8 cellular contexts compared by ENCODE assay signal in genomic region chr7:26864309-26865093, GRCh38. TPM values are rescaled to one million over a fixed set of nuclear protein-coding genes. Genes with fewer than 3 reads are reported as not detected.
DNase-seq lines count a peak whose midpoint lies in the region; ATAC-seq, FAIRE-seq and TF ChIP-seq lines count a peak whose summit lies in the region.

Gene SKAP2 (minus strand): TSS chr7:26864590. CDS start chr7:26864429, 161 bp downstream.

- H3K79me2 ChIP-seq in keratinocyte (ENCODE audit: control insufficient read depth, insufficient read depth, low read length) = peaks cover 42% of the 10 kb centered on the region

- no peaks in the 10 kb centered on the region for H3K9me1 ChIP-seq in keratinocyte (ENCODE audit: control insufficient read depth, extremely low read depth, insufficient read depth, low read length)

- peaks cover 2% of the 10 kb centered on the region for H3K36me3 Mint-ChIP-seq in chondrocyte (ENCODE audit: low read depth)

- H3K4me1 ChIP-seq in keratinocyte (ENCODE audit: control insufficient read depth, extremely low read depth, insufficient read depth, low read length) = peaks cover 34% of the 10 kb centered on the region

- H3K4me3 ChIP-seq in AG04450 (ENCODE audit: low read depth, low read length) (peak within 1 kb of the TSS; percentile 90), keratinocyte (ENCODE audit: control insufficient read depth in 2 of 3, extremely low read depth in 1 of 3, insufficient read depth in 2 of 3, low read depth in 1 of 3, low read length in 3 of 3) (peak within 1 kb of the TSS; percentile 54 to 82 (median 78))

- POLR2A ChIA-PET in AG04450 (lab: Yijun Ruan, JAX) = interaction anchor here (0.6 to 1.9 kb wide), 2 partner anchors 232 to 258 kb away, joined by 3 to 9 read pairs; no protein-coding TSS in a partner anchor

- peak; percentile 99 for FAIRE-seq in keratinocyte (lab: Jason Lieb, UNC)

- H3K27me3 ChIP-seq in AG04450 (ENCODE audit: control insufficient read depth, insufficient read depth, low read length) = no peaks in the 10 kb centered on the region
- H3K27me3 ChIP-seq in keratinocyte (ENCODE audit: control insufficient read depth, extremely low read depth, insufficient read depth, low read length) = no peaks in the 10 kb centered on the region

- peak within 1 kb of the TSS; percentile 89 for H3K4me2 ChIP-seq in keratinocyte (ENCODE audit: control insufficient read depth, extremely low read depth, insufficient read depth, low read depth, low read length)

- H4K20me1 ChIP-seq in keratinocyte (ENCODE audit: control insufficient read depth, extremely low read depth, insufficient read depth, low read length) = no peaks in the 10 kb centered on the region

- H3K27ac ChIP-seq in AG04450 (ENCODE audit: low read depth, low read length) (peak within 1 kb of the TSS; percentile 93), keratinocyte (ENCODE audit: control insufficient read depth, insufficient read depth, low read length) (peak within 1 kb of the TSS; percentile 90)

- CTCF ChIA-PET in AG04450 (lab: Charles Lee) = interaction anchor here (1.4 to 2.8 kb wide), 2 partner anchors 11 to 297 kb away, joined by 5 to 16 read pairs; no protein-coding TSS in a partner anchor

- peak; percentile 84 for ATAC-seq in GM18873 (IDR thresholded peaks at IDR 0.05; ENCODE audit: low FRiP score, unreplicated experiment)
- ATAC-seq in HG03139 (IDR thresholded peaks at IDR 0.05; ENCODE audit: unreplicated experiment) = peak; percentile 87

- peaks cover 50% of the 10 kb centered on the region for H3K27me3 Mint-ChIP-seq in chondrocyte (ENCODE audit: low read depth)

- dilution Hi-C loops in keratinocyte (cut with MboI; ENCODE audit: extremely low pct_ligation_motif_present, low sequenced_read_pairs) = loop anchor here (25.0 kb wide), 1 partner anchor 223 kb away; the partner anchor contains the start of gene HOXA1

- TF ChIP-seq CTCF in AG04450 (IDR thresholded peaks at IDR 0.05; ENCODE audit: low read depth, low read length) = no peak
- no peak for TF ChIP-seq CTCF in chondrocyte (IDR thresholded peaks at IDR 0.05)
- no peak for TF ChIP-seq CTCF in keratinocyte (optimal IDR thresholded peaks at IDR 0.05 in 1 of 3, IDR thresholded peaks at IDR 0.05 in 1 of 3, conservative IDR thresholded peaks at IDR 0.05 in 1 of 3; ENCODE audit: extremely low read depth in 1 of 3, insufficient read depth in 2 of 3, low read length in 3 of 3)

- H3K9me3 ChIP-seq in AG04450 (ENCODE audit: control insufficient read depth, insufficient read depth, low read length) = no peaks in the 10 kb centered on the region
- H3K9me3 ChIP-seq in keratinocyte (ENCODE audit: control insufficient read depth, low read depth, low read length) = no peaks in the 10 kb centered on the region

- H3K36me3 ChIP-seq in keratinocyte (ENCODE audit: control insufficient read depth in 2 of 2, extremely low read depth in 1 of 2, insufficient read depth in 2 of 2, low read length in 2 of 2) = no peaks in the 10 kb centered on the region

- H3K9ac ChIP-seq in keratinocyte (ENCODE audit: control insufficient read depth, extremely low read depth, insufficient read depth, low read length) = peak within 1 kb of the TSS; percentile 88

- peak within 1 kb of the TSS; percentile 94 for H2AFZ ChIP-seq in keratinocyte (ENCODE audit: control insufficient read depth, low read length)

- peak; percentile 98 for DNase-seq in AG04450 (ENCODE audit: low read depth, low spot score)
- DNase-seq in NCI-H345 treated with DMSO at 0.1 percent for 48 hours (lab: John Stamatoyannopoulos, UW; ENCODE audit: unreplicated experiment) = peak; percentile 98
- DNase-seq in activated CD4-positive, alpha-beta T cell treated with anti-CD3 and anti-CD28 coated beads for 24 hours (ENCODE audit: low read depth in 2 of 2) = peak; percentile 74 to 79
- DNase-seq in chondrocyte (ENCODE audit: low spot score) = peak; percentile 99
- peak; percentile 94 for DNase-seq in keratinocyte (ENCODE audit: low read depth, low spot score)
- peak; percentile 59 to 65 for DNase-seq in stimulated activated CD4-positive, alpha-beta T cell treated with anti-CD3 and anti-CD28 coated beads, Interleukin-15, amount 100 ng/mL, for 1 hour (ENCODE audit: low read depth in 1 of 2, low spot score in 1 of 2)

- peak within 1 kb of the TSS; percentile 94 for H3K27ac Mint-ChIP-seq in chondrocyte (ENCODE audit: unreplicated experiment)

- H3K4me3 Mint-ChIP-seq in chondrocyte (ENCODE audit: unreplicated experiment) = peak within 1 kb of the TSS; percentile 95

- peaks cover 5% of the 10 kb centered on the region for H3K9me3 Mint-ChIP-seq in chondrocyte (ENCODE audit: low read depth)

- H3K4me1 Mint-ChIP-seq in chondrocyte (ENCODE audit: low read depth) = peaks cover 21% of the 10 kb centered on the region

RNA-seq across cellular contexts. Expression of gene SKAP2, which starts in this region (rescaled TPM):
- 14.1 and 16.0 TPM in 2 replicates for polyA plus RNA-seq in AG04450 (2011; rRNA removed)
- polyA minus RNA-seq in AG04450 (2011; rRNA and poly(A)+ RNA removed) = 9.3 and 15.9 TPM in 2 replicates
- total RNA-seq in chondrocyte = 4.8 to 10.1 TPM (median 5.8 TPM) in 3 replicates
- 8.6 to 15.0 TPM (median 11.1 TPM) in 3 replicates for polyA plus RNA-seq in keratinocyte
- polyA plus RNA-seq in keratinocyte (2011; ENCODE audit: low read depth) = 27.4 TPM
- 8.6 and 15.8 TPM in 2 replicates for polyA plus RNA-seq in keratinocyte (2011; cell fraction: cytosol; rRNA removed)
- 14.6 and 17.7 TPM in 2 replicates for polyA plus RNA-seq in keratinocyte (2011; cell fraction: nucleus; rRNA removed)
- 11.2 and 18.8 TPM in 2 replicates for polyA plus RNA-seq in keratinocyte (2012; ENCODE audit: low replicate concordance)
- 4.3 to 12.1 TPM (median 4.6 TPM) in 3 replicates for polyA minus RNA-seq in keratinocyte
- polyA minus RNA-seq in keratinocyte (2011; cell fraction: cytosol; rRNA and poly(A)+ RNA removed) = 26.3 TPM
- 15.7 and 32.7 TPM in 2 replicates for polyA minus RNA-seq in keratinocyte (2011; cell fraction: nucleus; rRNA and poly(A)+ RNA removed)

Comparison
In these comparisons a context has a peak if more than half of its experiments do, and no peak if none do; other contexts are left out.
1. Peak in every context shown above with its lines: DNase-seq, ATAC-seq, H3K4me3 ChIP-seq and H3K27ac ChIP-seq.